In genomic region chr2:152455738-152456137, GRCh38 we compare ENCODE assay signal across 23 cellular contexts.
"Had no signal": no experiment of that assay in that cellular context is flagged by ENCODE, and none has a peak within 500 bp of the region (broad histone marks: within the 10 kb centered on the region; RNA-seq: fewer than 3 reads in every experiment).

No MANE protein-coding gene starts in this region.

- H3K4me1 ChIP-seq: esophagus muscularis mucosa, pancreas, right atrium auricular region had no signal

- H3K27ac Mint-ChIP-seq: activated naive CD8-positive, alpha-beta T cell treated with anti-CD3 and anti-CD28 coated beads for 36 hours; T-helper 1 cell treated with Interleukin-12 subunit alpha and Interleukin-12 subunit beta and Interleukin-4 antibody, amounts not matched to agents 30 μg/mL and 1 μg/mL, for 36 hours had no signal

- H3K9me3 Mint-ChIP-seq: activated naive CD8-positive, alpha-beta T cell treated with anti-CD3 and anti-CD28 coated beads for 36 hours; activated T-cell treated with anti-CD3 and anti-CD28 coated beads, Interleukin-2, amount 50 U/mL, for 4 hours; T-helper 1 cell treated with Interleukin-12 subunit alpha and Interleukin-12 subunit beta and Interleukin-4 antibody, amounts not matched to agents 30 μg/mL and 1 μg/mL, for 36 hours had no signal

- H3K9me3 ChIP-seq: esophagus muscularis mucosa, gastroesophageal sphincter, pancreas, psoas muscle, right atrium auricular region, tibial artery had no signal

- H3K4me3 ChIP-seq: esophagus muscularis mucosa, gastroesophageal sphincter, pancreas, psoas muscle, right atrium auricular region, tibial artery had no signal

- H3K4me1 Mint-ChIP-seq: activated naive CD8-positive, alpha-beta T cell treated with anti-CD3 and anti-CD28 coated beads for 36 hours had no signal

- DNase-seq: activated CD4-positive, alpha-beta T cell treated with anti-CD3 and anti-CD28 coated beads for 4 hours; activated CD4-positive, alpha-beta T cell treated with anti-CD3 and anti-CD28 coated beads, Interleukin-2, amount 50 U/mL, for 48 hours; activated CD4-positive, CD25-positive, alpha-beta regulatory T cell; activated CD8-positive, alpha-beta memory T cell treated with anti-CD3 and anti-CD28 coated beads, Interleukin-2, amount 50 U/mL, for 48 hours; activated naive CD4-positive, alpha-beta T cell treated with Interleukin-2 at 50 U/mL for 16 hours; activated naive CD8-positive, alpha-beta T cell treated with anti-CD3 and anti-CD28 coated beads for 36 hours; activated T-cell treated with anti-CD3 and anti-CD28 coated beads, Interleukin-2, amount 50 U/mL, for 4 hours; effector memory CD4-positive, alpha-beta T cell; hypothalamus; left colon; nephron progenitor cell; pancreas; psoas muscle; stimulated activated CD4-positive, alpha-beta T cell treated with anti-CD3 and anti-CD28 coated beads, Interleukin-12 subunit alpha, Interleukin-12 subunit beta, amount 100 ng/mL, for 4 hours; stimulated activated CD4-positive, alpha-beta T cell treated with anti-CD3 and anti-CD28 coated beads, Interleukin-4, amount 100 ng/mL, for 4 hours; stimulated activated naive CD8-positive, alpha-beta T cell treated with anti-CD3 and anti-CD28 coated beads, Interleukin-15, Interleukin-2, amounts not matched to agents 100 U/mL and 50 U/mL, for 24 hours; tibial artery had no signal

- H3K4me3 Mint-ChIP-seq: activated naive CD8-positive, alpha-beta T cell treated with anti-CD3 and anti-CD28 coated beads for 36 hours; activated T-cell treated with anti-CD3 and anti-CD28 coated beads, Interleukin-2, amount 50 U/mL, for 4 hours; nephron progenitor cell; T-helper 1 cell treated with Interleukin-12 subunit alpha and Interleukin-12 subunit beta and Interleukin-4 antibody, amounts not matched to agents 30 μg/mL and 1 μg/mL, for 36 hours had no signal

- H3K27ac ChIP-seq: esophagus muscularis mucosa, gastroesophageal sphincter, pancreas, psoas muscle, right atrium auricular region, tibial artery had no signal

- FAIRE-seq: islet of Langerhans, pancreas, urothelium cell line had no signal

- H3K36me3 Mint-ChIP-seq: activated naive CD8-positive, alpha-beta T cell treated with anti-CD3 and anti-CD28 coated beads for 36 hours had no signal

- H3K36me3 ChIP-seq: esophagus muscularis mucosa, gastroesophageal sphincter, pancreas, right atrium auricular region, tibial artery had no signal

- ATAC-seq: activated T-cell treated with anti-CD3 and anti-CD28 coated beads, Interleukin-2, amount 50 U/mL, for 4 hours; gastroesophageal sphincter; left colon; pancreas; psoas muscle; stimulated activated naive CD8-positive, alpha-beta T cell treated with anti-CD3 and anti-CD28 coated beads, Interleukin-15, Interleukin-2, amounts not matched to agents 100 U/mL and 50 U/mL, for 24 hours had no signal

- H3K27me3 ChIP-seq: esophagus muscularis mucosa, gastroesophageal sphincter, pancreas, right atrium auricular region, tibial artery had no signal
